Comparison of ENCODE assay signal across 1 cellular context in the genomic region with DNA sequence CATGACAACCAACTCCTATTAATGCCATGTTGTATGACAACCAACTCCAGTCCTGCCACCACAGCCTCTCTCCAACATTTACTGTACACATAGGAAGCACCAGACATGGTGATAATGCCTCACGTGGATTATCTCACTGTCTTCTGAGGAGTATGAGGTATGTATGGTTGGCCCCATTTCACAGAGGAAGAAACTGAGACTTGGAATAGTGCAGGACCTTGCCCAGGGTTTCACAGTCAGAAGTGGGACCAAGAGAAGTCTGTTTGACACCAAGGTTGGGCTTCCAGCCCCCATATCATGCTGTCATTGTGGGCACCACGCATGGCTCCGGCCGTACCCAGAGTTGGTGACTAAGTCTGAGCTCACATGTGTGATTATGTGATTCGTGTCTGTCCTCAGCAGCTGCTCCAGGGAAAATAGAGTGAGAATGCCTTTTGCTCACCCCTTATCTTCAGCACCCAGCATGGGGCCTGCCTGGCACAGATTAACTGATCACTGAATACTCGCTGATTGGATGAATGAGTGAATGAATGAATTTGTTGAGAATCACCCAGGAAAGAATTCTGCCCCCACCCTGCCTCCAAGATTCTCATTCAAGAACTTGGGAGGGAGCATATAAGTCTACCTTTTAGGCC.
TF ChIP-seq lines count a peak whose summit lies in the region.

No MANE protein-coding gene starts in this region.

TF ChIP-seq in SK-N-SH treated with all-trans-retinoic acid at 6 μM for 48 hours, 23 proteins besides CTCF, POLR2A, EP300 and RAD21 (continued from another document):
- TF ChIP-seq, protein P1, sequence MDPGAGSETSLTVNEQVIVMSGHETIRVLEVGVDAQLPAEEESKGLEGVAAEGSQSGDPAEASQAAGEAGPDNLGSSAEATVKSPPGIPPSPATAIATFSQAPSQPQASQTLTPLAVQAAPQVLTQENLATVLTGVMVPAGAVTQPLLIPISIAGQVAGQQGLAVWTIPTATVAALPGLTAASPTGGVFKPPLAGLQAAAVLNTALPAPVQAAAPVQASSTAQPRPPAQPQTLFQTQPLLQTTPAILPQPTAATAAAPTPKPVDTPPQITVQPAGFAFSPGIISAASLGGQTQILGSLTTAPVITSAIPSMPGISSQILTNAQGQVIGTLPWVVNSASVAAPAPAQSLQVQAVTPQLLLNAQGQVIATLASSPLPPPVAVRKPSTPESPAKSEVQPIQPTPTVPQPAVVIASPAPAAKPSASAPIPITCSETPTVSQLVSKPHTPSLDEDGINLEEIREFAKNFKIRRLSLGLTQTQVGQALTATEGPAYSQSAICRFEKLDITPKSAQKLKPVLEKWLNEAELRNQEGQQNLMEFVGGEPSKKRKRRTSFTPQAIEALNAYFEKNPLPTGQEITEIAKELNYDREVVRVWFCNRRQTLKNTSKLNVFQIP (CRISPR knock-in tag; IDR thresholded peaks at IDR 0.05; ENCODE audit: borderline replicate concordance, low read depth): no peak
- TF ChIP-seq ZC3H10 (CRISPR knock-in tag; IDR thresholded peaks at IDR 0.05) (no peak), ESRRG (CRISPR knock-in tag; IDR thresholded peaks at IDR 0.05) (no peak), PPARA (CRISPR knock-in tag; IDR thresholded peaks at IDR 0.05; ENCODE audit: borderline replicate concordance) (no peak), ZFP30 (CRISPR knock-in tag; IDR thresholded peaks at IDR 0.05) (no peak), ISL1 (CRISPR knock-in tag; IDR thresholded peaks at IDR 0.05) (no peak), TOX (CRISPR knock-in tag; IDR thresholded peaks at IDR 0.05; ENCODE audit: borderline replicate concordance) (no peak), ZNF8 (CRISPR knock-in tag; IDR thresholded peaks at IDR 0.05) (no peak), CSRNP3 (CRISPR knock-in tag; IDR thresholded peaks at IDR 0.05) (no peak), CSDC2 (CRISPR knock-in tag; IDR thresholded peaks at IDR 0.05) (no peak), BACH2 (CRISPR knock-in tag; IDR thresholded peaks at IDR 0.05; ENCODE audit: borderline replicate concordance) (no peak)
- TF ChIP-seq, protein P2, sequence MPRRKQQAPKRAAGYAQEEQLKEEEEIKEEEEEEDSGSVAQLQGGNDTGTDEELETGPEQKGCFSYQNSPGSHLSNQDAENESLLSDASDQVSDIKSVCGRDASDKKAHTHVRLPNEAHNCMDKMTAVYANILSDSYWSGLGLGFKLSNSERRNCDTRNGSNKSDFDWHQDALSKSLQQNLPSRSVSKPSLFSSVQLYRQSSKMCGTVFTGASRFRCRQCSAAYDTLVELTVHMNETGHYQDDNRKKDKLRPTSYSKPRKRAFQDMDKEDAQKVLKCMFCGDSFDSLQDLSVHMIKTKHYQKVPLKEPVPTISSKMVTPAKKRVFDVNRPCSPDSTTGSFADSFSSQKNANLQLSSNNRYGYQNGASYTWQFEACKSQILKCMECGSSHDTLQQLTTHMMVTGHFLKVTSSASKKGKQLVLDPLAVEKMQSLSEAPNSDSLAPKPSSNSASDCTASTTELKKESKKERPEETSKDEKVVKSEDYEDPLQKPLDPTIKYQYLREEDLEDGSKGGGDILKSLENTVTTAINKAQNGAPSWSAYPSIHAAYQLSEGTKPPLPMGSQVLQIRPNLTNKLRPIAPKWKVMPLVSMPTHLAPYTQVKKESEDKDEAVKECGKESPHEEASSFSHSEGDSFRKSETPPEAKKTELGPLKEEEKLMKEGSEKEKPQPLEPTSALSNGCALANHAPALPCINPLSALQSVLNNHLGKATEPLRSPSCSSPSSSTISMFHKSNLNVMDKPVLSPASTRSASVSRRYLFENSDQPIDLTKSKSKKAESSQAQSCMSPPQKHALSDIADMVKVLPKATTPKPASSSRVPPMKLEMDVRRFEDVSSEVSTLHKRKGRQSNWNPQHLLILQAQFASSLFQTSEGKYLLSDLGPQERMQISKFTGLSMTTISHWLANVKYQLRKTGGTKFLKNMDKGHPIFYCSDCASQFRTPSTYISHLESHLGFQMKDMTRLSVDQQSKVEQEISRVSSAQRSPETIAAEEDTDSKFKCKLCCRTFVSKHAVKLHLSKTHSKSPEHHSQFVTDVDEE (CRISPR knock-in tag; IDR thresholded peaks at IDR 0.05): no peak
- TF ChIP-seq, protein P3, sequence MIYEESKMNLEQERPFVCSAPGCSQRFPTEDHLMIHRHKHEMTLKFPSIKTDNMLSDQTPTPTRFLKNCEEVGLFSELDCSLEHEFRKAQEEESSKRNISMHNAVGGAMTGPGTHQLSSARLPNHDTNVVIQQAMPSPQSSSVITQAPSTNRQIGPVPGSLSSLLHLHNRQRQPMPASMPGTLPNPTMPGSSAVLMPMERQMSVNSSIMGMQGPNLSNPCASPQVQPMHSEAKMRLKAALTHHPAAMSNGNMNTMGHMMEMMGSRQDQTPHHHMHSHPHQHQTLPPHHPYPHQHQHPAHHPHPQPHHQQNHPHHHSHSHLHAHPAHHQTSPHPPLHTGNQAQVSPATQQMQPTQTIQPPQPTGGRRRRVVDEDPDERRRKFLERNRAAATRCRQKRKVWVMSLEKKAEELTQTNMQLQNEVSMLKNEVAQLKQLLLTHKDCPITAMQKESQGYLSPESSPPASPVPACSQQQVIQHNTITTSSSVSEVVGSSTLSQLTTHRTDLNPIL (CRISPR knock-in tag; IDR thresholded peaks at IDR 0.05; ENCODE audit: low read depth): no peak
